12 cellular contexts compared by ENCODE assay signal in the genomic region with DNA sequence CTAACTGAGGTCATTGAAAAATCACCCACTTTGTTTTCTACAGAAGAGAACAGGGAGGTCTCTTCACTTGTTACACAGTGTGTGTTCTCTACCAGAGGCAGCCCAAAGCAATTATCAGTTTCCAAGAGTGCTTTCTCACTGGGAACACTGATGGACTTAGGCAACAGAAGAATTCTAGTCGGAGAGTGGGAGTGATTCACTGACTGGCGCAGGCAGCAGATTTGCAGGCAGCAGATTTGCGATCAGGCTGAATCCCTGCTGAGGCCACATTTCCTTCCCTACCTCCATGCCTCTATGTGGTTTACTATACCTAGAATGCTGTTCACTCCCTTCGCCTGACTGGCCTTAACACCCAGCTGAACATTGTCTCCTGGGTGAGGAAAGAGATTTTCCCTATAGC. TPM values are rescaled to one million over a fixed set of nuclear protein-coding genes. Genes with fewer than 3 reads are reported as not detected.
A peak's percentile ranks its signal among the peaks of the same experiment; 100 is the strongest.
DNase-seq lines count a peak whose midpoint lies in the region; ATAC-seq, FAIRE-seq and TF ChIP-seq lines count a peak whose summit lies in the region.
"Had no signal": no experiment of that assay in that cellular context is flagged by ENCODE, and none has a peak within 500 bp of the region (broad histone marks: within the 10 kb centered on the region; RNA-seq: fewer than 3 reads in every experiment).

No MANE protein-coding gene starts in this region.

- H3K4me2 ChIP-seq in K562 (ENCODE audit: insufficient read depth, low read length) = peak overlapping the region; percentile 67

- no peaks in the 10 kb centered on the region for H4K20me1 ChIP-seq in K562 (replicated peaks; ENCODE audit: control insufficient read depth, insufficient read depth, low read length)

- peak overlapping the region; percentile 65; the same call in 1 of the 3 replicates for H3K27ac ChIP-seq in K562 (ENCODE audit: extremely low read depth, low read depth, low read length)
- H3K27ac ChIP-seq: coronary artery had no signal

- peak overlapping the region in 1 of 2 experiments; percentile 21; a peak in 1 of 4 replicates for H3K9ac ChIP-seq in K562 (ENCODE audit: insufficient read depth in 1 of 2, low read depth in 2 of 2, low read length in 2 of 2)

- intact Hi-C loops in K562 (cut with micrococcal nuclease) = loop anchor here (5.0 kb wide), 2 partner anchors 68 to 118 kb away; partner anchors contain the start of genes FRYL and OCIAD1

- peak; percentile 17 for ATAC-seq in GM18868 (IDR thresholded peaks at IDR 0.05; ENCODE audit: unreplicated experiment)
- ATAC-seq in K562 = peak; percentile 72
- peak; percentile 37 for ATAC-seq in omental fat pad (ENCODE audit: low FRiP score)

- H3K4me1 ChIP-seq in K562 (replicated peaks in 1 of 2; ENCODE audit: control insufficient read depth in 2 of 2, insufficient read depth in 2 of 2, low read length in 2 of 2) = peaks cover 0 to 17% of the 10 kb centered on the region in 2 experiments; a peak in 3 of 5 replicates

- H3K27me3 ChIP-seq in K562 (ENCODE audit: control insufficient read depth in 2 of 2, insufficient read depth in 2 of 2, low read length in 2 of 2) = no peaks in the 10 kb centered on the region

- CTCF ChIA-PET in K562 (lab: Yijun Ruan, JAX; ENCODE audit: low intra/inter-chr PET ratio) = no interaction called here

- in situ Hi-C loops in K562 (cut with MboI) = no loop called here

- no peak for TF ChIP-seq EP300 in K562 (IDR thresholded peaks at IDR 0.05; ENCODE audit: low read length)

- H3K4me3 ChIP-seq in K562 = no peak overlapping the region
- H3K4me3 ChIP-seq: coronary artery had no signal

- WGBS in K562 (ENCODE audit: insufficient coverage, low coverage, missing lambda C conversion rate) = 6% methylated on average over 4 of the region's 4 CpGs

- H3K36me3 ChIP-seq in K562 (ENCODE audit: control insufficient read depth, insufficient read depth, low read length) = no peaks in the 10 kb centered on the region

- no peak for TF ChIP-seq POLR2A in K562 (conservative IDR thresholded peaks at IDR 0.05)

- peak; percentile 83 for DNase-seq in NCI-H226
- DNase-seq in K562 (ENCODE audit: extremely low read depth in 1 of 4, low spot score in 3 of 4) = peak in 2 of 4 experiments; percentile 30 to 67
- DNase-seq in omental fat pad (ENCODE audit: low spot score) = no peak
- DNase-seq in iPS-NIHi11 (ENCODE audit: low spot score) = no peak
- DNase-seq in SIG-M5 treated with dmso at 0.1 percent for 504 hours (lab: John Stamatoyannopoulos, UW; ENCODE audit: unreplicated experiment) = no peak
- no peak for DNase-seq in LoVo (ENCODE audit: low spot score)
- DNase-seq: DMS79 treated with DMSO at 0.1 percent for 48 hours; KG1; NCI-H524; stimulated activated naive CD4-positive, alpha-beta T cell had no signal

- no peaks in the 10 kb centered on the region for H3K9me3 ChIP-seq in K562 (replicated peaks; ENCODE audit: control insufficient read depth, insufficient read depth, low read depth, low read length)

- no peaks in the 10 kb centered on the region for H3K9me1 ChIP-seq in K562 (ENCODE audit: control insufficient read depth, insufficient read depth, low read length)

- peak overlapping the region; percentile 91 for H2AFZ ChIP-seq in K562 (ENCODE audit: low read depth, low read length)

- peak; percentile 78 for FAIRE-seq in K562 (lab: Jason Lieb, UNC)

- TF ChIP-seq CTCF in K562 (IDR thresholded peaks at IDR 0.05 in 2 of 3, conservative IDR thresholded peaks at IDR 0.05 in 1 of 3; ENCODE audit: insufficient read depth in 2 of 3, low read depth in 1 of 3, low read length in 3 of 3) (no peak), omental fat pad (IDR thresholded peaks at IDR 0.05) (no peak)

- H3K79me2 ChIP-seq in K562 (ENCODE audit: control insufficient read depth, insufficient read depth, low read length) = no peaks in the 10 kb centered on the region

- BruUV-seq in K562 (replicated peaks; lab: Mats Ljungman, UMichigan) = no TSS peak

- TF ChIP-seq RAD21 in K562 (CRISPR knock-in tag; conservative IDR thresholded peaks at IDR 0.05 in 1 of 2, IDR thresholded peaks at IDR 0.05 in 1 of 2) = no peak

- POLR2A ChIA-PET in K562 (lab: Yijun Ruan, JAX) = no interaction called here

TF ChIP-seq in K562, 482 proteins besides CTCF, POLR2A, EP300 and RAD21 (continues in another document):
- TF ChIP-seq NFE2L1 (tag; IDR thresholded peaks at IDR 0.05; ENCODE audit: borderline replicate concordance, low read depth) (no peak), NRF1 (conservative IDR thresholded peaks at IDR 0.05 in 1 of 2, IDR thresholded peaks at IDR 0.05 in 1 of 2) (peak; percentile 39 to 63; a peak in 3 of 4 replicates), PCBP2 (IDR thresholded peaks at IDR 0.05; ENCODE audit: low read depth, low read length, poor library complexity, severe bottlenecking) (no peak), ZBTB34 (CRISPR knock-in tag; IDR thresholded peaks at IDR 0.05) (no peak), MECOM (CRISPR knock-in tag; IDR thresholded peaks at IDR 0.05) (no peak), ZNF184 (CRISPR knock-in tag; IDR thresholded peaks at IDR 0.05) (no peak), ZNF551 (CRISPR knock-in tag; IDR thresholded peaks at IDR 0.05) (no peak), TOE1 (IDR thresholded peaks at IDR 0.05; ENCODE audit: borderline replicate concordance) (no peak), TOE1 (CRISPR knock-in tag; IDR thresholded peaks at IDR 0.05; ENCODE audit: borderline replicate concordance, low read depth) (no peak), SMAD4 (CRISPR knock-in tag; conservative IDR thresholded peaks at IDR 0.05) (no peak), ZNF263 (CRISPR knock-in tag; IDR thresholded peaks at IDR 0.05; ENCODE audit: borderline replicate concordance) (no peak), TCF7L2 (IDR thresholded peaks at IDR 0.05; ENCODE audit: low read depth, low read length) (no peak), KLF16 (IDR thresholded peaks at IDR 0.05) (0 out of 2 replicates have a peak, but pooled peaks have one; percentile 26), CBFA2T3 (IDR thresholded peaks at IDR 0.05) (peak; percentile 47), ZBTB43 (CRISPR knock-in tag; IDR thresholded peaks at IDR 0.05) (no peak), ZNF408 (CRISPR knock-in tag; IDR thresholded peaks at IDR 0.05; ENCODE audit: low read depth) (no peak), ZNF707 (CRISPR knock-in tag; conservative IDR thresholded peaks at IDR 0.05) (no peak)
- TF ChIP-seq, protein P1, sequence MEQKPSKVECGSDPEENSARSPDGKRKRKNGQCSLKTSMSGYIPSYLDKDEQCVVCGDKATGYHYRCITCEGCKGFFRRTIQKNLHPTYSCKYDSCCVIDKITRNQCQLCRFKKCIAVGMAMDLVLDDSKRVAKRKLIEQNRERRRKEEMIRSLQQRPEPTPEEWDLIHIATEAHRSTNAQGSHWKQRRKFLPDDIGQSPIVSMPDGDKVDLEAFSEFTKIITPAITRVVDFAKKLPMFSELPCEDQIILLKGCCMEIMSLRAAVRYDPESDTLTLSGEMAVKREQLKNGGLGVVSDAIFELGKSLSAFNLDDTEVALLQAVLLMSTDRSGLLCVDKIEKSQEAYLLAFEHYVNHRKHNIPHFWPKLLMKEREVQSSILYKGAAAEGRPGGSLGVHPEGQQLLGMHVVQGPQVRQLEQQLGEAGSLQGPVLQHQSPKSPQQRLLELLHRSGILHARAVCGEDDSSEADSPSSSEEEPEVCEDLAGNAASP (IDR thresholded peaks at IDR 0.05) = no peak

RNA-seq across cellular contexts. Expression of gene OCIAD2, which starts 6.6 kb away (rescaled TPM):
- not detected in 2 replicates for total RNA-seq in K562 (2011; cell fraction: chromatin; rRNA removed; ENCODE audit: low replicate concordance)
- total RNA-seq in K562 (2011; cell fraction: nucleolus; rRNA removed) = not detected in 2 replicates
- not detected in 2 replicates for total RNA-seq in K562 (2011; cell fraction: nucleoplasm; rRNA removed)
- total RNA-seq in K562 (2014; rRNA removed) (not detected in 2 replicates), K562 (2014; rRNA removed; fragmentation: Illumina TruSeq; extraction: Trizol) (not detected in 2 replicates), K562 (2015; rRNA removed; fragmentation: Illumina TruSeq; extraction: Trizol) (not detected in 2 replicates), K562 (2021) (0.31 and 0.98 TPM in 2 replicates), omental fat pad (10 to 100 TPM in 1 of 4 donors, 1 to 10 TPM in 3; 2.8 to 24.3 (median 4.5) TPM)
- polyA plus RNA-seq in K562 (2011; rRNA removed) (not detected in 2 replicates), K562 (2014; fragmentation: Illumina TruSeq; extraction: Trizol) (not detected in 2 replicates), K562 (2014; fragmentation: Nextera tagmentation; extraction: Ambion mirVana) (not detected), K562 (2014; rRNA removed) (0.11 TPM in 1 of 2 replicates, not detected in the other)
- not detected in 2 replicates for polyA plus RNA-seq in K562 (2011; cell fraction: cytosol; rRNA removed)
- not detected in 2 replicates for polyA plus RNA-seq in K562 (2011; cell fraction: nucleus; rRNA removed)
- not detected in 2 replicates for polyA plus RNA-seq in K562 (2012)
- polyA minus RNA-seq in K562 (2011; rRNA and poly(A)+ RNA removed) = not detected in 2 replicates
- polyA minus RNA-seq in K562 (2011; cell fraction: cytosol; rRNA and poly(A)+ RNA removed) = not detected in 2 replicates
- 0.33 TPM in 1 of 2 replicates, not detected in the other for polyA minus RNA-seq in K562 (2011; cell fraction: nucleus; rRNA and poly(A)+ RNA removed)

Comparison
In these comparisons a context has a peak if more than half of its experiments do, and no peak if none do; other contexts are left out.
1. ATAC-seq: peak in every context shown above with its lines; median percentile 72 in K562; 37 in omental fat pad; 17 in GM18868.